ENCODE assay signal across 16 cellular contexts in the genomic region with DNA sequence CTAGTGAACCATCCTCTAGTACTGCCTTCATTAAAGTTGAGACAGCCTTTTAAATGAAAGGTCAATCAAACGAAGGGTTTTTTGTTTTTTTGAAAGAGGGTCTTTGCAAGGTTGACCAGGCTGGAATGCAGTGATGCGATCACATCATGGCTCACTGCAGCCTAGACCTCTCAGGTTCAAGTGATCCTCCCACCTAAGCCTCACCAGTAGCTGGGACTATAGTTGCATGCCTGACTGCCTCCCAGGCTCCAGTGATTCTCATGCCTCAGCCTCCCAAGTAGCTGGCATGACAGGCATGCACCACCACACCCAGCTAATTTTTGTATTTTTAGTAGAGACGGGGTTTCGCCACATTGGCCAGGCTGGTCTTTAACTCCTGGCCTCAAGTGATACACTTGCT.
DNase-seq lines count a peak whose midpoint lies in the region; ATAC-seq and TF ChIP-seq lines count a peak whose summit lies in the region.
"Had no signal": no experiment of that assay in that cellular context is flagged by ENCODE, and none has a peak within 500 bp of the region (broad histone marks: within the 10 kb centered on the region; RNA-seq: fewer than 3 reads in every experiment).

No MANE protein-coding gene starts in this region.

- no peak overlapping the region for H3K4me2 ChIP-seq in GM23338

- no peak overlapping the region for H3K27ac ChIP-seq in GM23338 (ENCODE audit: low read depth)
- H3K27ac ChIP-seq: GM23248 had no signal

- H3K27me3 ChIP-seq in GM23338 (ENCODE audit: insufficient read depth) = no peaks in the 10 kb centered on the region

- H3K9me2 ChIP-seq in GM23338 (ENCODE audit: insufficient read depth) = no peaks in the 10 kb centered on the region

- TF ChIP-seq CTCF in epithelial cell of proximal tubule (conservative IDR thresholded peaks at IDR 0.05; ENCODE audit: low read depth, low read length) (no peak), nephron progenitor cell (IDR thresholded peaks at IDR 0.05) (no peak), GM10266 (IDR thresholded peaks at IDR 0.05; ENCODE audit: control insufficient read depth, insufficient read depth, low read depth, missing control alignments) (no peak), GM23338 (conservative IDR thresholded peaks at IDR 0.05; ENCODE audit: low read depth in 2 of 2) (no peak)

- H3K36me3 ChIP-seq in GM23338 (ENCODE audit: insufficient read depth) = no peaks in the 10 kb centered on the region

- H3K27ac Mint-ChIP-seq in nephron progenitor cell (no peak overlapping the region), GM23338 (no peak overlapping the region)
- H3K27ac Mint-ChIP-seq: CD14-positive monocyte; CD8-positive, alpha-beta memory T cell had no signal

- ATAC-seq in GM18502 (IDR thresholded peaks at IDR 0.05; ENCODE audit: poor library complexity, unreplicated experiment) (peak; percentile 69), GM23338 (no peak)
- ATAC-seq: GM12878 had no signal

- H3K9me3 Mint-ChIP-seq in nephron progenitor cell (no peaks in the 10 kb centered on the region), GM23338 (no peaks in the 10 kb centered on the region)
- H3K9me3 Mint-ChIP-seq: CD14-positive monocyte; CD8-positive, alpha-beta memory T cell had no signal

- no peaks in the 10 kb centered on the region for H3F3A ChIP-seq in GM23338 (replicated peaks; ENCODE audit: low read depth)

- no peaks in the 10 kb centered on the region for H4K20me1 ChIP-seq in GM23338 (replicated peaks; ENCODE audit: insufficient read depth)

- H2AFZ ChIP-seq in GM23338 = no peak overlapping the region
- H2AFZ ChIP-seq: GM23248 had no signal

- H3K4me3 ChIP-seq in epithelial cell of proximal tubule (ENCODE audit: low read depth, low read length) (no peak overlapping the region), GM23338 (no peak overlapping the region)
- H3K4me3 ChIP-seq: GM12878, GM23248 had no signal

- DNase-seq in epithelial cell of proximal tubule (ENCODE audit: low read depth) (peak; percentile 18), nephron progenitor cell (peak; percentile 13), GM10266 (ENCODE audit: extremely low spot score) (no peak), KBM-7 (no peak), GM23338 (ENCODE audit: low spot score) (no peak), activated gamma-delta T cell treated with Interleukin-2 at 50 U/mL for 16 hours (no peak)
- DNase-seq: Caco-2; CD8-positive, alpha-beta memory T cell; DMS53; GF-D8; GM23248; H7; IMR-90 had no signal

- H3K4me1 ChIP-seq in GM23338 (ENCODE audit: insufficient read depth) = no peaks in the 10 kb centered on the region
- H3K4me1 ChIP-seq: Caco-2 had no signal

- in situ Hi-C loops in KBM-7 (cut with MboI; ENCODE audit: low pct_unique_long_range_greater_than_20kb, low sequenced_read_pairs) = no loop called here

- H3K27me3 Mint-ChIP-seq in nephron progenitor cell (ENCODE audit: low read depth, poor library complexity) = peaks cover 2% of the 10 kb centered on the region
- H3K27me3 Mint-ChIP-seq in GM23338 (ENCODE audit: insufficient read depth, low read depth, poor library complexity) = peaks cover 2% of the 10 kb centered on the region

- no peaks in the 10 kb centered on the region for H3K4me1 Mint-ChIP-seq in nephron progenitor cell
- H3K4me1 Mint-ChIP-seq in GM23338 = peaks cover 5% of the 10 kb centered on the region; the same call in 2 of the 3 replicates
- H3K4me1 Mint-ChIP-seq: CD14-positive monocyte; CD8-positive, alpha-beta memory T cell had no signal

- H3K36me3 Mint-ChIP-seq in nephron progenitor cell (ENCODE audit: low read depth) (peaks cover 57% of the 10 kb centered on the region), GM23338 (ENCODE audit: low read depth) (no peaks in the 10 kb centered on the region)
- H3K36me3 Mint-ChIP-seq: CD14-positive monocyte; CD8-positive, alpha-beta memory T cell had no signal

- H3K4me3 Mint-ChIP-seq in nephron progenitor cell = no peak overlapping the region
- no peak overlapping the region for H3K4me3 Mint-ChIP-seq in GM23338
- H3K4me3 Mint-ChIP-seq: CD14-positive monocyte; CD8-positive, alpha-beta memory T cell had no signal

- no peaks in the 10 kb centered on the region for H3K79me2 ChIP-seq in GM23338 (replicated peaks; ENCODE audit: insufficient read depth)

TF ChIP-seq in GM23338, 12 proteins besides CTCF, POLR2A, EP300 and RAD21 (continues in another document):
- TF ChIP-seq STAT1 (IDR thresholded peaks at IDR 0.05; ENCODE audit: unreplicated experiment) = no peak
- no peak for TF ChIP-seq CREB1 (CRISPR knock-in tag; IDR thresholded peaks at IDR 0.05; ENCODE audit: low read depth)
- TF ChIP-seq POLR2AphosphoS5 (IDR thresholded peaks at IDR 0.05; ENCODE audit: low read depth) = no peak
- no peak for TF ChIP-seq EZH2 (IDR thresholded peaks at IDR 0.05; ENCODE audit: low read depth, unreplicated experiment)
- TF ChIP-seq ZNF331 (CRISPR knock-in tag; IDR thresholded peaks at IDR 0.05; ENCODE audit: low read depth) = no peak
- no peak for TF ChIP-seq ZNF114 (CRISPR knock-in tag; IDR thresholded peaks at IDR 0.05)
- TF ChIP-seq EZH2phosphoT487 (IDR thresholded peaks at IDR 0.05; ENCODE audit: unreplicated experiment) = no peak
- TF ChIP-seq JUNB (IDR thresholded peaks at IDR 0.05; ENCODE audit: unreplicated experiment) = no peak
- no peak for TF ChIP-seq ETS1 (IDR thresholded peaks at IDR 0.05)
- TF ChIP-seq, protein P1, sequence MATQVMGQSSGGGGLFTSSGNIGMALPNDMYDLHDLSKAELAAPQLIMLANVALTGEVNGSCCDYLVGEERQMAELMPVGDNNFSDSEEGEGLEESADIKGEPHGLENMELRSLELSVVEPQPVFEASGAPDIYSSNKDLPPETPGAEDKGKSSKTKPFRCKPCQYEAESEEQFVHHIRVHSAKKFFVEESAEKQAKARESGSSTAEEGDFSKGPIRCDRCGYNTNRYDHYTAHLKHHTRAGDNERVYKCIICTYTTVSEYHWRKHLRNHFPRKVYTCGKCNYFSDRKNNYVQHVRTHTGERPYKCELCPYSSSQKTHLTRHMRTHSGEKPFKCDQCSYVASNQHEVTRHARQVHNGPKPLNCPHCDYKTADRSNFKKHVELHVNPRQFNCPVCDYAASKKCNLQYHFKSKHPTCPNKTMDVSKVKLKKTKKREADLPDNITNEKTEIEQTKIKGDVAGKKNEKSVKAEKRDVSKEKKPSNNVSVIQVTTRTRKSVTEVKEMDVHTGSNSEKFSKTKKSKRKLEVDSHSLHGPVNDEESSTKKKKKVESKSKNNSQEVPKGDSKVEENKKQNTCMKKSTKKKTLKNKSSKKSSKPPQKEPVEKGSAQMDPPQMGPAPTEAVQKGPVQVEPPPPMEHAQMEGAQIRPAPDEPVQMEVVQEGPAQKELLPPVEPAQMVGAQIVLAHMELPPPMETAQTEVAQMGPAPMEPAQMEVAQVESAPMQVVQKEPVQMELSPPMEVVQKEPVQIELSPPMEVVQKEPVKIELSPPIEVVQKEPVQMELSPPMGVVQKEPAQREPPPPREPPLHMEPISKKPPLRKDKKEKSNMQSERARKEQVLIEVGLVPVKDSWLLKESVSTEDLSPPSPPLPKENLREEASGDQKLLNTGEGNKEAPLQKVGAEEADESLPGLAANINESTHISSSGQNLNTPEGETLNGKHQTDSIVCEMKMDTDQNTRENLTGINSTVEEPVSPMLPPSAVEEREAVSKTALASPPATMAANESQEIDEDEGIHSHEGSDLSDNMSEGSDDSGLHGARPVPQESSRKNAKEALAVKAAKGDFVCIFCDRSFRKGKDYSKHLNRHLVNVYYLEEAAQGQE (IDR thresholded peaks at IDR 0.05; ENCODE audit: unreplicated experiment) = no peak

Comparison
In these comparisons a context has a peak if more than half of its experiments do, and no peak if none do; other contexts are left out.
1. DNase-seq: peak in epithelial cell of proximal tubule (single experiment) and nephron progenitor cell (single experiment); none in GM10266 (single experiment), KBM-7 (single experiment), GM23338 (single experiment) and activated gamma-delta T cell treated with Interleukin-2 at 50 U/mL for 16 hours (single experiment).